8 cellular contexts compared by ENCODE assay signal in the genomic region with DNA sequence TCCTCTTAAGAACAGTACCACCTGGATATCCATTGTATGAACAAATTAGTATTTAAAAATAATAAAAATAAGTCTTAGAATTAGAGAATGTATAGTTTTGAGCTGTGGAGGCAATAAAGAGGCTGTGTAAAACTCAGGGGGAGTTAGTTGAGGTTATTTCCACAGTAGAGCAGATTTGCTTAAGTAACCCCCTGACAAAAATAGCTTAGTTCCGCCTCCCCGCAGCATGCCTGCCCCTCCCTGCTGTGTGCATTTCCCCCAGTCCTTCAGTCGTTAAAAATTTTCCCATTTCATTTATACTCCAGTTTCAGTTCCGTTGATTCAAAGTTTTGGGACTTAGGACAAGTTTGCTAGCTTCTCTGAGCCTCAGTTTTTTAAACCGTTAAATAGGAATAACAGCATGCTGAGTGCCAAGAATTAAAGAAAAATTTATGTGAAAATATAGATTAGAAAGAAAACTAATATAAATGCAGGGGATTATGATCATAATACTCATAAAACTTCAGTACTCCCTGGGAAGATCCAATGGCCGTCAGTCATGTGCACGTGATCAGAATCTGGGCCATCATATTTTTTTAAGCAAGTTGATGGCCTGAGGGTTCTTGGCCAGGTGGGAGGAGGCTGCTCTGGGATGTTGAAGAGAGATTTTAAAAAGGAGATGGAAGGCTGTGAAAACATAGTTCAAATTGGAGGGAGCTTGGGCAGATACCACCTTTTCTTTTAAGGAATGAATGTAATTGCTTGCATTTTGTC. TPM values are rescaled to one million over a fixed set of nuclear protein-coding genes. Genes with fewer than 3 reads are reported as not detected.
A peak's percentile ranks its signal among the peaks of the same experiment; 100 is the strongest.
DNase-seq lines count a peak whose midpoint lies in the region; ATAC-seq, FAIRE-seq and TF ChIP-seq lines count a peak whose summit lies in the region.

No MANE protein-coding gene starts in this region.

- no peaks in the 10 kb centered on the region for H4K20me1 ChIP-seq in astrocyte (ENCODE audit: insufficient read depth, low read length)

- TF ChIP-seq CTCF in AG04449 (IDR thresholded peaks at IDR 0.05; ENCODE audit: insufficient read depth, low read length, missing control alignments) (no peak), astrocyte (IDR thresholded peaks at IDR 0.05; ENCODE audit: insufficient read depth, low read depth, low read length) (no peak), lung (IDR thresholded peaks at IDR 0.05; ENCODE audit: control extremely low read depth, extremely low read depth) (no peak)

- peak overlapping the region; percentile 42 for H3K4me3 Mint-ChIP-seq in astrocyte (ENCODE audit: unreplicated experiment)

- H3K4me2 ChIP-seq in astrocyte (ENCODE audit: low read length), result peak overlapping the region; percentile 72

- peaks cover 75% of the 10 kb centered on the region for H3K4me1 ChIP-seq in astrocyte (ENCODE audit: insufficient read depth, low read length)
- peaks cover 5 to 21% of the 10 kb centered on the region in 2 donors for H3K4me1 ChIP-seq in lung (ENCODE audit: control insufficient read depth in 2 of 2, insufficient read depth in 2 of 2, low read length in 2 of 2)

- H3K27ac Mint-ChIP-seq in astrocyte (ENCODE audit: unreplicated experiment), result peak overlapping the region; percentile 93

- H3K4me1 Mint-ChIP-seq in astrocyte (ENCODE audit: low read depth, unreplicated experiment), result peaks cover 46% of the 10 kb centered on the region

- H3K9me3 ChIP-seq in astrocyte (ENCODE audit: insufficient read depth, low read depth, low read length) (no peaks in the 10 kb centered on the region), lung (ENCODE audit: control insufficient read depth in 2 of 2, insufficient read depth in 1 of 2, low read length in 1 of 2) (peaks cover 0 to 2% of the 10 kb centered on the region in 2 donors)

- H3K27me3 ChIP-seq in astrocyte (ENCODE audit: insufficient read depth, low read length) (no peaks in the 10 kb centered on the region), lung (ENCODE audit: control insufficient read depth, insufficient read depth) (no peaks in the 10 kb centered on the region)

- peaks cover 13% of the 10 kb centered on the region for H3K79me2 ChIP-seq in astrocyte (ENCODE audit: insufficient read depth, low read length)

- H3K4me3 ChIP-seq in AG04449 (ENCODE audit: low read depth, low read length) (peak overlapping the region; percentile 24), astrocyte (ENCODE audit: insufficient read depth, low read depth, low read length) (peak overlapping the region; percentile 2), lung (no peak overlapping the region)

- no peaks in the 10 kb centered on the region for H3K36me3 Mint-ChIP-seq in astrocyte (ENCODE audit: low read depth, unreplicated experiment)

- in situ Hi-C loops in KBM-7 (cut with MboI; ENCODE audit: low pct_unique_long_range_greater_than_20kb, low sequenced_read_pairs), result no loop called here

- no peak overlapping the region for H2AFZ ChIP-seq in astrocyte (ENCODE audit: low read depth, low read length)

- H3K9me3 Mint-ChIP-seq in astrocyte (ENCODE audit: unreplicated experiment), result no peaks in the 10 kb centered on the region

- no peaks in the 10 kb centered on the region for H3K36me3 ChIP-seq in astrocyte (ENCODE audit: insufficient read depth, low read length)
- no peaks in the 10 kb centered on the region for H3K36me3 ChIP-seq in lung (ENCODE audit: control insufficient read depth in 2 of 2, insufficient read depth in 2 of 2, low read length in 2 of 2)

- ATAC-seq in lung (ENCODE audit: insufficient read depth, low FRiP score) (no peak), HG03139 (IDR thresholded peaks at IDR 0.05; ENCODE audit: unreplicated experiment) (no peak), GM21528 (IDR thresholded peaks at IDR 0.05; ENCODE audit: low FRiP score, unreplicated experiment) (no peak)

- peak overlapping the region; percentile 73 for H3K9ac ChIP-seq in astrocyte (ENCODE audit: low read length)

- 14 to 28% methylated on average over 7 of the region's 7 CpGs for WGBS in lung, 2 donors

- FAIRE-seq in GM19239 (lab: Jason Lieb, UNC), result peak; percentile 90
- no peak for FAIRE-seq in astrocyte (lab: Jason Lieb, UNC)

- POLR2A ChIA-PET in AG04449 (lab: Yijun Ruan, JAX), result interaction anchor here (0.7 to 3.3 kb wide), 6 partner anchors 15 to 383 kb away, joined by 3 to 32 read pairs (median 6); no protein-coding TSS in a partner anchor

- H3K27ac ChIP-seq in astrocyte (ENCODE audit: low read depth, low read length) (peak overlapping the region; percentile 99), lung (ENCODE audit: low read depth in 1 of 2, low read length in 1 of 2) (peak overlapping the region; percentile 56 to 84)

- CTCF ChIA-PET in AG04449 (lab: Yijun Ruan, JAX), result interaction anchor here (0.6 to 1.7 kb wide), 4 partner anchors 15 to 162 kb away, joined by 3 to 7 read pairs (median 3); no protein-coding TSS in a partner anchor

- H3K27me3 Mint-ChIP-seq in astrocyte (ENCODE audit: low read depth, unreplicated experiment), result no peaks in the 10 kb centered on the region

- DNase-seq in AG04449 (ENCODE audit: low read depth, low spot score), result no peak
- no peak for DNase-seq in GM19239 (ENCODE audit: insufficient read length, low spot score)
- DNase-seq in KBM-7, result peak; percentile 72
- peak; percentile 71 for DNase-seq in astrocyte (ENCODE audit: low read depth)
- DNase-seq in lung (ENCODE audit: low spot score), result no peak
- no peak for DNase-seq in cortex of kidney (lab: John Stamatoyannopoulos, UW)

RNA-seq across cellular contexts. Expression of a gene that starts 14.5 kb away (rescaled TPM):
- total RNA-seq in astrocyte (378 and 421 TPM in 2 replicates), lung (100 to 1,000 TPM; 173 to 258 TPM)
- 10 to 100 TPM; 75.0 to 82.9 TPM for polyA plus RNA-seq in lung

Comparison
In these comparisons a context has a peak if more than half of its experiments do, and no peak if none do; other contexts are left out.
1. DNase-seq: peak in KBM-7 (single experiment) and astrocyte (single experiment); none in AG04449 (single experiment), GM19239 (single experiment), lung (single experiment) and cortex of kidney (single experiment).